In the genomic region with DNA sequence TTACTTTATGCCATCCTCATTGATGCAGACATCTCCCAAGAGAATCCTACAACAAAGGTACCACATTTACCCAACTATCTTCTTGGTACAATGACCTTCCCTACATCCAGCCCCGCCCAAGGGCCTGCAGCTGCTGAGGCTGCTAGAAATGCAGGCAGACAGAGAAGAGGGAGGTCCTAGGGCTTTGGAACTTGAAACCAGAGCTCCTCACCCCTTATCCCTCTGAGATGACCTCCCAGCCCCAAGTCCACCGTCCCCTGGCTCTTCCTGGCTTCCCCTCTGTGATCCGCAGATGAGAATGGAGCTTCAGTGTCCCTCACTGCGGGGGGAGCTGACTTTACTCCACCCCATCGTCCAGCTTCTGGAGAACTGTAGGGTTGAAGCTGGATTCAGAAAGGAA, we compare ENCODE assay signal across 1 cellular context.
TF ChIP-seq lines count a peak whose summit lies in the region.

No MANE protein-coding gene starts in this region.

TF ChIP-seq in K562, 482 proteins besides CTCF, POLR2A, EP300 and RAD21:
- peak; percentile 33; the same call in 1 of the 2 replicates for TF ChIP-seq CTBP1 (IDR thresholded peaks at IDR 0.05; ENCODE audit: borderline replicate concordance)
- TF ChIP-seq ZNF146 (CRISPR knock-in tag; IDR thresholded peaks at IDR 0.05; ENCODE audit: unreplicated experiment): no peak
